25 cellular contexts compared by ENCODE assay signal in genomic region chr12:1884651-1885050, GRCh38. TPM values are rescaled to one million over a fixed set of nuclear protein-coding genes. Genes with fewer than 3 reads are reported as not detected.
A peak's percentile ranks its signal among the peaks of the same experiment; 100 is the strongest.
DNase-seq lines count a peak whose midpoint lies in the region; ATAC-seq, FAIRE-seq and TF ChIP-seq lines count a peak whose summit lies in the region.
"Had no signal": no experiment of that assay in that cellular context is flagged by ENCODE, and none has a peak within 500 bp of the region (broad histone marks: within the 10 kb centered on the region; RNA-seq: fewer than 3 reads in every experiment).

No MANE protein-coding gene starts in this region.

- H3K4me3 Mint-ChIP-seq in activated CD4-positive, alpha-beta T cell treated with anti-CD3 and anti-CD28 coated beads, Interleukin-2, amount 10 ng/mL, durations not matched to agents 24 days and 14 days: no peak overlapping the region
- H3K4me3 Mint-ChIP-seq in CD14-positive monocyte: no peak overlapping the region
- H3K4me3 Mint-ChIP-seq: B cell; CD4-positive, CD25-positive, alpha-beta regulatory T cell; CD8-positive, alpha-beta memory T cell; GM23338; HFFc6 had no signal

- H3K36me3 ChIP-seq in colonic mucosa: no peaks in the 10 kb centered on the region

- H3K36me3 Mint-ChIP-seq in activated CD4-positive, alpha-beta T cell treated with anti-CD3 and anti-CD28 coated beads, Interleukin-2, amount 10 ng/mL, durations not matched to agents 24 days and 14 days (ENCODE audit: low read depth): no peaks in the 10 kb centered on the region
- H3K36me3 Mint-ChIP-seq in CD14-positive monocyte: no peaks in the 10 kb centered on the region
- H3K36me3 Mint-ChIP-seq: CD4-positive, CD25-positive, alpha-beta regulatory T cell had no signal

- peak; percentile 48 for DNase-seq in activated CD4-positive, alpha-beta T cell treated with anti-CD3 and anti-CD28 coated beads, Interleukin-2, amount 10 ng/mL, durations not matched to agents 24 days and 14 days
- DNase-seq in activated CD4-positive, alpha-beta T cell treated with anti-CD3 and anti-CD28 coated beads for 1 hour: no peak
- peak; percentile 6 for DNase-seq in colonic mucosa
- DNase-seq in left lobe of liver (ENCODE audit: low spot score): peak; percentile 34
- no peak for DNase-seq in CD14-positive monocyte (ENCODE audit: low spot score)
- no peak for DNase-seq in OCI-M1 (lab: John Stamatoyannopoulos, UW)
- DNase-seq in HTR-8/SVneo (ENCODE audit: insufficient read length, low spot score): no peak
- DNase-seq: CD4-positive, CD25-positive, alpha-beta regulatory T cell; CD8-positive, alpha-beta memory T cell; COR-L47; DMS 273 treated with DMSO at 0.1 percent for 48 hours; DMS53; HFFc6 had no signal

- H3K27ac Mint-ChIP-seq in activated CD4-positive, alpha-beta T cell treated with anti-CD3 and anti-CD28 coated beads, Interleukin-2, amount 10 ng/mL, durations not matched to agents 24 days and 14 days: no peak overlapping the region
- H3K27ac Mint-ChIP-seq in CD14-positive monocyte: no peak overlapping the region
- H3K27ac Mint-ChIP-seq: B cell; CD4-positive, CD25-positive, alpha-beta regulatory T cell; CD8-positive, alpha-beta memory T cell; GM23338; HFFc6 had no signal

- no peak overlapping the region for H3K9ac ChIP-seq in colonic mucosa (ENCODE audit: low read depth in 2 of 2, low read length in 2 of 2)
- H3K9ac ChIP-seq: BLaER1 treated with 17β-estradiol and CSF1 and Interleukin-3, amounts not matched to agents 10 nM and 100 nM had no signal

- H3K9me3 ChIP-seq in colonic mucosa: no peaks in the 10 kb centered on the region
- H3K9me3 ChIP-seq: A549 had no signal

- intact Hi-C loops in activated CD4-positive, alpha-beta T cell treated with anti-CD3 and anti-CD28 coated beads, Interleukin-2, amount 10 ng/mL, durations not matched to agents 24 days and 14 days (cut with micrococcal nuclease): no loop called here
- intact Hi-C loops in colonic mucosa (cut with DNase I): no loop called here
- intact Hi-C loops in CD14-positive monocyte (cut with micrococcal nuclease): no loop called here

- FAIRE-seq in HTR-8/SVneo (lab: Jason Lieb, UNC): no peak
- FAIRE-seq: A549, G401.6, GM12891, GM18507, H54, K562 had no signal

- no peak for ATAC-seq in left lobe of liver
- ATAC-seq: A549, GM23338, HCT116, K562 had no signal

- no peaks in the 10 kb centered on the region for H3K4me1 Mint-ChIP-seq in activated CD4-positive, alpha-beta T cell treated with anti-CD3 and anti-CD28 coated beads, Interleukin-2, amount 10 ng/mL, durations not matched to agents 24 days and 14 days
- H3K4me1 Mint-ChIP-seq in CD14-positive monocyte: peaks cover 10% of the 10 kb centered on the region
- H3K4me1 Mint-ChIP-seq: B cell; CD4-positive, CD25-positive, alpha-beta regulatory T cell; CD8-positive, alpha-beta memory T cell had no signal

- H3K27ac ChIP-seq in colonic mucosa: no peak overlapping the region
- H3K27ac ChIP-seq: 22Rv1; A549; BLaER1 treated with 17β-estradiol and CSF1 and Interleukin-3, amounts not matched to agents 10 nM and 100 nM; HL-60 had no signal

- H3K27me3 Mint-ChIP-seq in activated CD4-positive, alpha-beta T cell treated with anti-CD3 and anti-CD28 coated beads, Interleukin-2, amount 10 ng/mL, durations not matched to agents 24 days and 14 days: peaks cover 3% of the 10 kb centered on the region
- H3K27me3 Mint-ChIP-seq in CD14-positive monocyte (ENCODE audit: low read depth in 3 of 3): peaks cover 0 to 5% (median 1%) of the 10 kb centered on the region in 3 donors

- no peak overlapping the region for H3K4me3 ChIP-seq in colonic mucosa
- H3K4me3 ChIP-seq: A549; BLaER1 treated with 17β-estradiol and CSF1 and Interleukin-3, amounts not matched to agents 10 nM and 100 nM; GM23338; K562 had no signal

- H3K4me1 ChIP-seq in colonic mucosa: no peaks in the 10 kb centered on the region
- H3K4me1 ChIP-seq: A549 had no signal

- no peaks in the 10 kb centered on the region for H3K9me3 Mint-ChIP-seq in activated CD4-positive, alpha-beta T cell treated with anti-CD3 and anti-CD28 coated beads, Interleukin-2, amount 10 ng/mL, durations not matched to agents 24 days and 14 days
- peaks cover 0 to 7% (median 2%) of the 10 kb centered on the region in 7 donors for H3K9me3 Mint-ChIP-seq in CD14-positive monocyte
- H3K9me3 Mint-ChIP-seq: GM23338, HFFc6 had no signal

- TF ChIP-seq CTCF in colonic mucosa (IDR thresholded peaks at IDR 0.05) (no peak), CD14-positive monocyte (IDR thresholded peaks at IDR 0.05) (no peak)

- no peaks in the 10 kb centered on the region for H3K27me3 ChIP-seq in colonic mucosa
- H3K27me3 ChIP-seq: BLaER1 treated with 17β-estradiol and CSF1 and Interleukin-3, amounts not matched to agents 10 nM and 100 nM had no signal

RNA-seq across cellular contexts. Expression of gene CACNA2D4, which starts 33.8 kb away (rescaled TPM):
- 6.3 and 6.8 TPM in 2 replicates for total RNA-seq in activated CD4-positive, alpha-beta T cell treated with anti-CD3 and anti-CD28 coated beads, Interleukin-2, amount 10 ng/mL, durations not matched to agents 24 days and 14 days
- total RNA-seq in colonic mucosa: 1 to 10 TPM; 3.3 to 3.7 TPM
- total RNA-seq in left lobe of liver: 0.83 TPM
- 10 to 100 TPM; 17.8 to 22.1 TPM for polyA plus RNA-seq in CD14-positive monocyte
- polyA plus RNA-seq: A549 had no signal

Comparison
In these comparisons a context has a peak if more than half of its experiments do, and no peak if none do; other contexts are left out.
1. DNase-seq: peak in activated CD4-positive, alpha-beta T cell treated with anti-CD3 and anti-CD28 coated beads, Interleukin-2, amount 10 ng/mL, durations not matched to agents 24 days and 14 days (single experiment), colonic mucosa (single experiment) and left lobe of liver (single experiment); none in activated CD4-positive, alpha-beta T cell treated with anti-CD3 and anti-CD28 coated beads for 1 hour (single experiment), CD14-positive monocyte (single experiment), OCI-M1 (single experiment) and HTR-8/SVneo (single experiment).